Comparison of ENCODE assay signal across 2 cellular contexts in genomic region chr2:218018842-218019125, GRCh38. TPM values are rescaled to one million over a fixed set of nuclear protein-coding genes. Genes with fewer than 3 reads are reported as not detected.
"Had no signal": no experiment of that assay in that cellular context is flagged by ENCODE, and none has a peak within 500 bp of the region (broad histone marks: within the 10 kb centered on the region; RNA-seq: fewer than 3 reads in every experiment).

No MANE protein-coding gene starts in this region.

RNA-seq across cellular contexts. Expression of gene RUFY4, which starts 50.3 kb away (rescaled TPM):
- total RNA-seq: M059J, SK-MEL-5 had no signal
